In genomic region chr13:20714563-20715339, GRCh38 we compare ENCODE assay signal across 12 cellular contexts. TPM values are rescaled to one million over a fixed set of nuclear protein-coding genes. Genes with fewer than 3 reads are reported as not detected.
DNase-seq lines count a peak whose midpoint lies in the region; ATAC-seq and TF ChIP-seq lines count a peak whose summit lies in the region.
"Had no signal": no experiment of that assay in that cellular context is flagged by ENCODE, and none has a peak within 500 bp of the region (broad histone marks: within the 10 kb centered on the region; RNA-seq: fewer than 3 reads in every experiment).

No MANE protein-coding gene starts in this region.

- no peaks in the 10 kb centered on the region for H3K9me3 Mint-ChIP-seq in T-cell
- H3K9me3 Mint-ChIP-seq: activated B cell treated with CpG ODN at 0.5 μM for 24 hours; stimulated activated naive CD8-positive, alpha-beta T cell treated with anti-CD3 and anti-CD28 coated beads, Interleukin-15, Interleukin-2, amounts not matched to agents 100 ng/mL and 50 ng/mL, for 24 hours had no signal

- no peak overlapping the region for H3K4me3 Mint-ChIP-seq in T-cell
- H3K4me3 Mint-ChIP-seq: activated B cell treated with CpG ODN at 0.5 μM for 24 hours had no signal

- no peak overlapping the region for H3K23ac ChIP-seq in neuronal stem cell (ENCODE audit: low read depth, low read length, poor library complexity)

- H3K27ac ChIP-seq in neuronal stem cell (replicated peaks; ENCODE audit: low read length) (no peak overlapping the region), uterus (peak overlapping the region; percentile 48 to 68)

- no peak overlapping the region for H2BK120ac ChIP-seq in neuronal stem cell (ENCODE audit: low read depth, low read length)

- no peak overlapping the region for H2BK12ac ChIP-seq in neuronal stem cell (ENCODE audit: low read length)

- peak overlapping the region; percentile 67 for H2AK5ac ChIP-seq in neuronal stem cell (ENCODE audit: low read depth, low read length)

- H3K27me3 Mint-ChIP-seq in T-cell: peaks cover 0 to 11% of the 10 kb centered on the region in 2 donors

- no peak overlapping the region for H4K91ac ChIP-seq in neuronal stem cell (ENCODE audit: low read depth, low read length, poor library complexity)

- no peak for TF ChIP-seq CTCF in fibroblast of mammary gland (conservative IDR thresholded peaks at IDR 0.05; ENCODE audit: control insufficient read depth, insufficient read depth, low read depth, low read length)
- TF ChIP-seq CTCF in uterus (IDR thresholded peaks at IDR 0.05): no peak

- H3K14ac ChIP-seq in neuronal stem cell (ENCODE audit: low read length): no peak overlapping the region

- no peak for TF ChIP-seq POLR2A in uterus (IDR thresholded peaks at IDR 0.05)

- H3K4me1 Mint-ChIP-seq in T-cell: peaks cover 2 to 14% (median 8%) of the 10 kb centered on the region in 3 donors

- H3K18ac ChIP-seq in neuronal stem cell (ENCODE audit: low read length): peak overlapping the region; percentile 66

- no peaks in the 10 kb centered on the region for H3K79me1 ChIP-seq in neuronal stem cell (ENCODE audit: low read depth, low read length)

- H3K9me3 ChIP-seq in neuronal stem cell (replicated peaks in 1 of 2; ENCODE audit: control insufficient read depth in 2 of 2, insufficient read depth in 1 of 2, low read depth in 1 of 2, low read length in 2 of 2) (no peaks in the 10 kb centered on the region), uterus (no peaks in the 10 kb centered on the region)

- no peak overlapping the region for H2BK5ac ChIP-seq in neuronal stem cell (ENCODE audit: low read length)

- H3K4ac ChIP-seq in neuronal stem cell (ENCODE audit: low read length): no peak overlapping the region

- H4K8ac ChIP-seq in neuronal stem cell (ENCODE audit: low read depth, low read length): no peak overlapping the region

- H3K4me1 ChIP-seq in neuronal stem cell (ENCODE audit: control insufficient read depth in 2 of 2, insufficient read depth in 1 of 2, low read depth in 1 of 2, low read length in 2 of 2) (peaks cover 5 to 22% of the 10 kb centered on the region in 2 donors), uterus (no peaks in the 10 kb centered on the region)

- H3K4me3 ChIP-seq in fibroblast of mammary gland (ENCODE audit: control insufficient read depth, low read depth, low read length) (peak overlapping the region; percentile 1), neuronal stem cell (ENCODE audit: low read length in 2 of 2) (no peak overlapping the region), uterus (no peak overlapping the region)

- no peak overlapping the region for H3K4me2 ChIP-seq in neuronal stem cell (ENCODE audit: insufficient read depth, low read length, poor library complexity, severe bottlenecking)

- H3K27me3 ChIP-seq in neuronal stem cell (ENCODE audit: control insufficient read depth in 3 of 3, insufficient read depth in 3 of 3, low read depth in 1 of 3, low read length in 3 of 3) (peaks cover 0 to 4% (median 0%) of the 10 kb centered on the region in 3 experiments), uterus (no peaks in the 10 kb centered on the region)

- POLR2A ChIA-PET in T-cell (lab: Charles Lee): interaction anchor here in 1 of 2 donors (0.6 kb wide), 1 partner anchor 117 kb away, joined by 3 read pairs; no protein-coding TSS in a partner anchor

- CTCF ChIA-PET in T-cell (lab: Charles Lee): interaction anchor here (0.6 to 1.1 kb wide), 5 partner anchors 113 to 420 kb away, joined by 3 to 7 read pairs (median 3); no protein-coding TSS in a partner anchor

- peaks cover 0 to 1% of the 10 kb centered on the region in 2 donors for H3K36me3 ChIP-seq in neuronal stem cell (replicated peaks in 1 of 2; ENCODE audit: control insufficient read depth in 2 of 2, insufficient read depth in 2 of 2, low read length in 2 of 2)
- no peaks in the 10 kb centered on the region for H3K36me3 ChIP-seq in uterus

- DNase-seq in NCI-H82 (lab: John Stamatoyannopoulos, UW): peak; percentile 65
- no peak for DNase-seq in NCI-H82 treated with DMSO at 0.1 percent for 48 hours (lab: John Stamatoyannopoulos, UW; ENCODE audit: unreplicated experiment)
- DNase-seq in fibroblast of mammary gland (ENCODE audit: low read depth): peak; percentile 94
- no peak for DNase-seq in neuronal stem cell (ENCODE audit: low spot score)
- peak in 1 of 2 donors; percentile 44 for DNase-seq in uterus
- DNase-seq in T-cell: no peak
- DNase-seq in NCI-H2029 (lab: John Stamatoyannopoulos, UW): no peak
- DNase-seq: activated B cell treated with CpG ODN at 0.5 μM for 24 hours, left colon, NCI-H1694 treated with DMSO at 0.1 percent for 48 hours had no signal

- no peak overlapping the region for H2BK15ac ChIP-seq in neuronal stem cell (ENCODE audit: low read length)

- H3K27ac Mint-ChIP-seq in T-cell: no peak overlapping the region
- H3K27ac Mint-ChIP-seq: activated B cell treated with CpG ODN at 0.5 μM for 24 hours; stimulated activated naive CD8-positive, alpha-beta T cell treated with anti-CD3 and anti-CD28 coated beads, Interleukin-15, Interleukin-2, amounts not matched to agents 100 ng/mL and 50 ng/mL, for 24 hours had no signal

- no peak overlapping the region for H2AFZ ChIP-seq in neuronal stem cell (ENCODE audit: low read length)

- H3K36me3 Mint-ChIP-seq in T-cell: no peaks in the 10 kb centered on the region

- no peak overlapping the region for H3K9ac ChIP-seq in neuronal stem cell (ENCODE audit: low read depth, low read length, poor library complexity)

- no CpG with 5 or more reads among the region's 9 CpGs for WGBS in neuronal stem cell (ENCODE audit: extremely low coverage in 2 of 2, insufficient read length in 2 of 2, insufficient replicate concordance in 1 of 2), 2 donors

- ATAC-seq in T-cell (replicated peaks in 1 of 4): no peak
- no peak for ATAC-seq in GM19397 (IDR thresholded peaks at IDR 0.05; ENCODE audit: unreplicated experiment)
- ATAC-seq: left colon had no signal

- intact Hi-C loops in uterus (cut with DNase I; ENCODE audit: low total_unique reads): loop anchor here (5.0 kb wide), 1 partner anchor 113 kb away; no protein-coding TSS in a partner anchor

RNA-seq across cellular contexts. Expression of gene IL17D, which starts 11.3 kb away (rescaled TPM):
- 2.3 TPM for polyA plus RNA-seq in neuronal stem cell (2013, experiment 1 of 2)
- polyA plus RNA-seq in neuronal stem cell (2013, experiment 2 of 2): 2.1 TPM
- 1 to 10 TPM in 2 of 4 donors, not detected in 2; 2.7 to 5.6 TPM for total RNA-seq in uterus
- under 1 TPM in 3 of 5 donors, not detected in 2; 0.13 to 0.20 (median 0.16) TPM for total RNA-seq in T-cell
- total RNA-seq: activated B cell treated with CpG ODN at 0.5 μM for 24 hours had no signal

RNA-seq across cellular contexts. Expression of gene EEF1AKMT1, which starts 59.0 kb away (rescaled TPM):
- polyA plus RNA-seq in neuronal stem cell (2013, experiment 1 of 2): 11.9 TPM
- 11.5 TPM for polyA plus RNA-seq in neuronal stem cell (2013, experiment 2 of 2)
- total RNA-seq in uterus (10 to 100 TPM in 3 of 4 donors, 1 to 10 TPM in 1; 5.0 to 28.5 (median 21.7) TPM), T-cell (1 to 10 TPM; 3.5 to 6.1 (median 4.3) TPM)

Comparison
In these comparisons a context has a peak if more than half of its experiments do, and no peak if none do; other contexts are left out.
1. DNase-seq: peak in NCI-H82 (single experiment) and fibroblast of mammary gland (single experiment); none in NCI-H82 treated with DMSO at 0.1 percent for 48 hours (single experiment), neuronal stem cell (single experiment), T-cell (0 of 34) and NCI-H2029 (single experiment).